8 cellular contexts compared by ENCODE assay signal in the genomic region with DNA sequence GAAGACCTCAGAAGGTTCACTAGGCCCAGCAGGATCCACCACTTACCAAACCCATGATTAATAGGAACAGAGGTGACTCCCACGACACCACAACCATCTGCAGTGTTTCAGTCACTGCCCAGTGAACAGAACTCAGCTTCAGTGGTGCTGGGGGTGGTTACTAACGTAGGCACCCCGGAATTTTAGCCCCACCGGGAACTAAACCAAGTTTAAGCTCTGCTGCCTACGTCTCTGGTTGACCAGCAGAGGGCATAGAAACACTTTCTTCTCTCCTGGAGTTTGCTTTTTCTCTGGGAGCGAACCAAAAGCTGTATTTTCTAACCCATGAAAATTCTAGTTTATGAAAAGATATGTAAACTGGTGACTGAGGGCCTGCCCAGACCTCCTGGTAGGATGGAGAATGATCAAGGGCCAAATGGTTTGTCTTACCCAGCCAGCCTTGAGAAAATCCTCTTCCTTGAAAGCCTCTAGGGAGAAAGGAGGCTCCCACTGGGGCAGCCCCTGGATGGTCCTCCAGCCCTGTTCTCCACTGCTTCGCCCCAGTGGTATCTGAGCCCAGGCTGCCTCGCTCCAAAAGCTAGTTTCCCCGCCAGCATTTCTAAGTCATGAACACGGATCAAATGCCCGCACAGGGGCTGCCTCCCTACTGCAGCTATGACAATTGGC.
DNase-seq lines count a peak whose midpoint lies in the region; ATAC-seq, FAIRE-seq and TF ChIP-seq lines count a peak whose summit lies in the region.

No MANE protein-coding gene starts in this region.

- WGBS in esophagus muscularis mucosa: 48% methylated on average over 11 of the region's 11 CpGs
- 35 to 41% methylated on average over 11 of the region's 11 CpGs for WGBS in pancreas, 2 donors

- H3K9me3 ChIP-seq in PC-9 (ENCODE audit: insufficient read depth, low read depth): no peaks in the 10 kb centered on the region
- no peaks in the 10 kb centered on the region for H3K9me3 ChIP-seq in esophagus muscularis mucosa
- no peaks in the 10 kb centered on the region for H3K9me3 ChIP-seq in pancreas
- H3K9me3 ChIP-seq in CD4-positive, alpha-beta T cell (ENCODE audit: control insufficient read depth, low read length): no peaks in the 10 kb centered on the region

- no peaks in the 10 kb centered on the region for H3K9me2 ChIP-seq in PC-9 (ENCODE audit: insufficient read depth)

- H3K4me3 Mint-ChIP-seq in CD4-positive, alpha-beta T cell: no peak overlapping the region

- no peak overlapping the region for H3K27ac Mint-ChIP-seq in CD4-positive, alpha-beta T cell

- H3K27me3 Mint-ChIP-seq in CD4-positive, alpha-beta T cell: no peaks in the 10 kb centered on the region

- no peaks in the 10 kb centered on the region for H3K79me2 ChIP-seq in PC-9 (ENCODE audit: low read depth)

- H2AFZ ChIP-seq in PC-9: no peak overlapping the region

- H4K20me1 ChIP-seq in PC-9 (ENCODE audit: insufficient read depth): no peaks in the 10 kb centered on the region

- no peak overlapping the region for H3K27ac ChIP-seq in PC-9
- no peak overlapping the region for H3K27ac ChIP-seq in esophagus muscularis mucosa (replicated peaks in 1 of 4)
- H3K27ac ChIP-seq in pancreas: no peak overlapping the region
- no peak overlapping the region for H3K27ac ChIP-seq in CD4-positive, alpha-beta T cell (ENCODE audit: low read depth, low read length)

- H3K4me1 Mint-ChIP-seq in CD4-positive, alpha-beta T cell (ENCODE audit: low read depth): peaks cover 26% of the 10 kb centered on the region

- TF ChIP-seq EP300 in esophagus muscularis mucosa (IDR thresholded peaks at IDR 0.05): no peak

- intact Hi-C loops in PC-9 (cut with micrococcal nuclease; ENCODE audit: unreplicated experiment): loop anchor here (10.0 kb wide), 1 partner anchor 1201 kb away; the partner anchor contains the start of gene PNMA1
- intact Hi-C loops in esophagus muscularis mucosa (cut with DNase I): loop anchor here (1.0 kb wide), 1 partner anchor 391 kb away; no protein-coding TSS in a partner anchor
- intact Hi-C loops in pancreas (cut with DNase I): loop anchor here in 1 of 3 donors (10.0 kb wide), 1 partner anchor 391 kb away; no protein-coding TSS in a partner anchor
- intact Hi-C loops in CD4-positive, alpha-beta T cell (cut with DNase I, micrococcal nuclease): no loop called here

- peak; percentile 63 for DNase-seq in AG08395 (ENCODE audit: low spot score)
- DNase-seq in PC-9: no peak
- DNase-seq in esophagus muscularis mucosa (ENCODE audit: extremely low spot score): no peak
- no peak for DNase-seq in pancreas
- DNase-seq in CD4-positive, alpha-beta T cell: no peak

- CTCF ChIA-PET in PC-9 (lab: Charles Lee): interaction anchor here (0.9 to 1.3 kb wide), 2 partner anchors 391 to 958 kb away, joined by 4 to 8 read pairs; no protein-coding TSS in a partner anchor
- CTCF ChIA-PET in CD4-positive, alpha-beta T cell (lab: Charles Lee): interaction anchor here (0.9 to 1.9 kb wide), 3 partner anchors 388 to 434 kb away, joined by 3 to 4 read pairs (median 3); no protein-coding TSS in a partner anchor

- no peaks in the 10 kb centered on the region for H3F3A ChIP-seq in PC-9 (ENCODE audit: insufficient read depth, low read depth)

- TF ChIP-seq POLR2A in esophagus muscularis mucosa (IDR thresholded peaks at IDR 0.05; ENCODE audit: low read depth): no peak

- H3K4me3 ChIP-seq in PC-9 (no peak overlapping the region), esophagus muscularis mucosa (no peak overlapping the region), pancreas (no peak overlapping the region)

- H3K4me1 ChIP-seq in PC-9 (replicated peaks; ENCODE audit: insufficient read depth) (no peaks in the 10 kb centered on the region), esophagus muscularis mucosa (peaks cover 0 to 9% (median 7%) of the 10 kb centered on the region in 4 donors), pancreas (no peaks in the 10 kb centered on the region)

- H3K9me3 Mint-ChIP-seq in CD4-positive, alpha-beta T cell: no peaks in the 10 kb centered on the region

- H3K27me3 ChIP-seq in PC-9 (ENCODE audit: insufficient read depth, low read depth): peaks cover 47% of the 10 kb centered on the region
- peaks cover 0 to 6% (median 0%) of the 10 kb centered on the region in 4 donors for H3K27me3 ChIP-seq in esophagus muscularis mucosa
- H3K27me3 ChIP-seq in pancreas: peaks cover 0 to 5% (median 0%) of the 10 kb centered on the region in 4 donors
- H3K27me3 ChIP-seq in CD4-positive, alpha-beta T cell (ENCODE audit: control insufficient read depth, insufficient read depth, low read length): no peaks in the 10 kb centered on the region

- no peaks in the 10 kb centered on the region for H3K36me3 Mint-ChIP-seq in CD4-positive, alpha-beta T cell (ENCODE audit: low read depth)

- POLR2A ChIA-PET in PC-9 (lab: Charles Lee; ENCODE audit: unreplicated experiment): interaction anchor here (0.6 to 0.7 kb wide), 2 partner anchors 941 to 976 kb away, joined by 4 read pairs; partner anchors contain the start of gene RIOX1
- POLR2A ChIA-PET in CD4-positive, alpha-beta T cell (lab: Charles Lee): no interaction called here

- H3K36me3 ChIP-seq in PC-9 (ENCODE audit: low read depth) (no peaks in the 10 kb centered on the region), esophagus muscularis mucosa (no peaks in the 10 kb centered on the region), pancreas (no peaks in the 10 kb centered on the region)

- no TSS peak for BruUV-seq in PC-9 (replicated peaks; lab: Mats Ljungman, UMichigan)

- no peak for FAIRE-seq in pancreas (lab: Jason Lieb, UNC)

- ATAC-seq in pancreas (peak in 3 of 4 donors; percentile 29 to 48 (median 47)), GM21528 (IDR thresholded peaks at IDR 0.05; ENCODE audit: low FRiP score, unreplicated experiment) (no peak), GM21423 (IDR thresholded peaks at IDR 0.05; ENCODE audit: unreplicated experiment) (no peak)
- no peak for ATAC-seq in CD4-positive, alpha-beta T cell (ENCODE audit: poor library complexity)

- no peak overlapping the region for H3K4me2 ChIP-seq in PC-9

- TF ChIP-seq CTCF in GM12873 (IDR thresholded peaks at IDR 0.05; ENCODE audit: insufficient read depth, low read depth, low read length, missing control alignments): peak; percentile 84
- TF ChIP-seq CTCF in PC-9 (conservative IDR thresholded peaks at IDR 0.05): peak; percentile 60
- TF ChIP-seq CTCF in esophagus muscularis mucosa (IDR thresholded peaks at IDR 0.05): peak; percentile 43 to 50 (median 45)
- peak in 3 of 4 donors; percentile 19 to 31 (median 23) for TF ChIP-seq CTCF in pancreas (IDR thresholded peaks at IDR 0.05)
- no peak for TF ChIP-seq CTCF in CD4-positive, alpha-beta T cell (IDR thresholded peaks at IDR 0.05)

Comparison
In these comparisons a context has a peak if more than half of its experiments do, and no peak if none do; other contexts are left out.
1. ATAC-seq: peak in pancreas (3 of 4); none in CD4-positive, alpha-beta T cell (single experiment), GM21528 (single experiment) and GM21423 (single experiment).
2. intact Hi-C loops: an anchor here in PC-9 (10.0 kb wide) and esophagus muscularis mucosa (1.0 kb wide); none called in CD4-positive, alpha-beta T cell.